22 cellular contexts compared by ENCODE assay signal in the genomic region with DNA sequence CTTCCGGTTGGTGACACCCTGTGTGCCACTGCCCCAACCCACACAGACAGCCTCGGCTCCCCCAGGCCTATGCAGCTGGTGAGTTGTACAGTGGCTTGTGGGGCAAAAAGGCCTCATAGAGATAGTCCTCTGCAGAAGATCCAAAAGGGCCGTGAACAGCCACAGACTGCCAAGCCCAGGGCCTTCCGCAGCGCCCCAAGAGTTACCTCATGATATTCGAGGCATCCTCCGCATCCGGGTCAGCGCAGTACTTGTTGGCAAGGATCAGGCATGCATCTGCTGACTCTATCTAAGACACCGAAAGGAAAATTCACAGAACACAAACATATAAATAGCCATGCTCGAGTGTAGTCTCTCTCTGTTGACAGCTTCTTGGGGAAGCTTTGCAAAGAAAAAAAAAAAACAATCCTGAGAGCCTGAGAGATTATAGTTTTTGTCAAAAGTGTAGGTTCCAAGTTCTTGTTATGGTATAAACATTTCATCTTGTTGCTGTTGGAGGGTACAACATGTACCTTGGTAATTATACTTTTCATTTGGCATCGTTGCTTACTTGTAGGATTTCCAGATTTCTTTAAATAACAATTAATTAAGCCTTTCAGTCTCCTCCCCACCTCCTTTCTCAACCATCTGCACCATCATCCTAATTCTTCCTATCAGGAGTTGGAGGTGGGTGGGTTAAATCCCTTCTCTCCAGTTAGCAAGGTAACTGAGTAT.
DNase-seq lines count a peak whose midpoint lies in the region; ATAC-seq and TF ChIP-seq lines count a peak whose summit lies in the region.
"Had no signal": no experiment of that assay in that cellular context is flagged by ENCODE, and none has a peak within 500 bp of the region (broad histone marks: within the 10 kb centered on the region; RNA-seq: fewer than 3 reads in every experiment).

No MANE protein-coding gene starts in this region.

- TF ChIP-seq CTCF in esophagus muscularis mucosa (IDR thresholded peaks at IDR 0.05) (no peak), heart right ventricle (IDR thresholded peaks at IDR 0.05) (no peak), prostate gland (IDR thresholded peaks at IDR 0.05) (no peak), uterus (IDR thresholded peaks at IDR 0.05) (no peak)

- H3K36me3 ChIP-seq in esophagus muscularis mucosa, result peaks cover 0 to 9% (median 4%) of the 10 kb centered on the region in 4 donors
- no peaks in the 10 kb centered on the region for H3K36me3 ChIP-seq in heart right ventricle
- no peaks in the 10 kb centered on the region for H3K36me3 ChIP-seq in prostate gland
- no peaks in the 10 kb centered on the region for H3K36me3 ChIP-seq in uterus

- no peaks in the 10 kb centered on the region for H3K9me3 ChIP-seq in esophagus muscularis mucosa
- no peaks in the 10 kb centered on the region for H3K9me3 ChIP-seq in heart right ventricle
- H3K9me3 ChIP-seq in prostate gland, result no peaks in the 10 kb centered on the region
- H3K9me3 ChIP-seq in uterus, result no peaks in the 10 kb centered on the region

- H3K27me3 Mint-ChIP-seq in activated CD4-positive, alpha-beta T cell treated with anti-CD3 and anti-CD28 coated beads, Interleukin-2, amount 10 ng/mL, durations not matched to agents 7 days and 5 days, result no peaks in the 10 kb centered on the region
- H3K27me3 Mint-ChIP-seq: activated naive CD4-positive, alpha-beta T cell treated with anti-CD3 and anti-CD28 coated beads, Interleukin-2, amount 10 ng/mL, durations not matched to agents 7 days and 5 days; CD4-positive, CD25-positive, alpha-beta regulatory T cell; naive thymus-derived CD8-positive, alpha-beta T cell had no signal

- no peak overlapping the region for H3K4me3 ChIP-seq in esophagus muscularis mucosa
- no peak overlapping the region for H3K4me3 ChIP-seq in heart right ventricle
- H3K4me3 ChIP-seq in prostate gland, result no peak overlapping the region
- H3K4me3 ChIP-seq in uterus, result no peak overlapping the region
- H3K4me3 ChIP-seq: coronary artery had no signal

- peak; percentile 53 to 85 (median 75) for ATAC-seq in heart right ventricle
- ATAC-seq: left colon; naive thymus-derived CD8-positive, alpha-beta T cell had no signal

- no peaks in the 10 kb centered on the region for H3K4me1 Mint-ChIP-seq in activated CD4-positive, alpha-beta T cell treated with anti-CD3 and anti-CD28 coated beads, Interleukin-2, amount 10 ng/mL, durations not matched to agents 7 days and 5 days
- H3K4me1 Mint-ChIP-seq: activated naive CD4-positive, alpha-beta T cell treated with anti-CD3 and anti-CD28 coated beads, Interleukin-2, amount 10 ng/mL, durations not matched to agents 7 days and 5 days; CD4-positive, CD25-positive, alpha-beta regulatory T cell; naive thymus-derived CD8-positive, alpha-beta T cell had no signal

- intact Hi-C loops in esophagus muscularis mucosa (cut with DNase I), result no loop called here
- intact Hi-C loops in heart right ventricle (cut with DNase I), result no loop called here
- intact Hi-C loops in prostate gland (cut with DNase I), result no loop called here
- intact Hi-C loops in uterus (cut with DNase I; ENCODE audit: low total_unique reads), result no loop called here

- CTCF ChIA-PET in activated CD4-positive, alpha-beta T cell treated with anti-CD3 and anti-CD28 coated beads, Interleukin-2, amount 10 ng/mL, durations not matched to agents 7 days and 5 days (lab: Charles Lee), result no interaction called here

- peak overlapping the region; percentile 79 to 81 (median 80) for H3K27ac ChIP-seq in esophagus muscularis mucosa (replicated peaks in 1 of 4)
- peak overlapping the region in 2 of 10 donors; percentile 12 to 52 for H3K27ac ChIP-seq in heart right ventricle
- H3K27ac ChIP-seq in prostate gland, result peak overlapping the region; percentile 8 to 43
- H3K27ac ChIP-seq in uterus, result peak overlapping the region; percentile 64 to 67

- H3K4me1 ChIP-seq in esophagus muscularis mucosa, result peaks cover 6 to 62% (median 57%) of the 10 kb centered on the region in 4 donors
- H3K4me1 ChIP-seq in heart right ventricle, result peaks cover 0 to 16% (median 7%) of the 10 kb centered on the region in 9 donors
- H3K4me1 ChIP-seq in prostate gland (replicated peaks), result no peaks in the 10 kb centered on the region
- H3K4me1 ChIP-seq in uterus, result peaks cover 0 to 10% of the 10 kb centered on the region in 2 donors

- POLR2A ChIA-PET in activated CD4-positive, alpha-beta T cell treated with anti-CD3 and anti-CD28 coated beads, Interleukin-2, amount 10 ng/mL, durations not matched to agents 7 days and 5 days (lab: Charles Lee), result no interaction called here

- 37% methylated on average over 9 of the region's 12 CpGs for WGBS in esophagus muscularis mucosa
- 42 to 44% methylated on average over 12 of the region's 12 CpGs for WGBS in heart right ventricle, 2 donors
- WGBS in prostate gland, result 68% methylated on average over 12 of the region's 12 CpGs

- TF ChIP-seq EP300 in esophagus muscularis mucosa (IDR thresholded peaks at IDR 0.05), result peak; percentile 52

- no peaks in the 10 kb centered on the region for H3K36me3 Mint-ChIP-seq in activated CD4-positive, alpha-beta T cell treated with anti-CD3 and anti-CD28 coated beads, Interleukin-2, amount 10 ng/mL, durations not matched to agents 7 days and 5 days (ENCODE audit: low read depth)
- H3K36me3 Mint-ChIP-seq: activated naive CD4-positive, alpha-beta T cell treated with anti-CD3 and anti-CD28 coated beads, Interleukin-2, amount 10 ng/mL, durations not matched to agents 7 days and 5 days; CD4-positive, CD25-positive, alpha-beta regulatory T cell; naive thymus-derived CD8-positive, alpha-beta T cell had no signal

- DNase-seq in esophagus muscularis mucosa (ENCODE audit: extremely low spot score) (no peak), heart right ventricle (peak; percentile 22 to 32), prostate gland (ENCODE audit: low spot score) (no peak), uterus (peak; percentile 71), RPMI8226 (no peak), NCI-H510A (lab: John Stamatoyannopoulos, UW) (no peak)
- DNase-seq in activated CD4-positive, alpha-beta T cell treated with anti-CD3 and anti-CD28 coated beads, Interleukin-2, amount 10 ng/mL, durations not matched to agents 7 days and 5 days, result no peak
- DNase-seq: activated CD4-positive, alpha-beta T cell treated with anti-CD3 and anti-CD28 coated beads for 4 hours; activated naive CD4-positive, alpha-beta T cell treated with anti-CD3 and anti-CD28 coated beads, Interleukin-2, amount 10 ng/mL, durations not matched to agents 7 days and 5 days; amniotic stem cell; CD4-positive, CD25-positive, alpha-beta regulatory T cell; EL; endodermal cell; HCEC 1CT; Kasumi-1; mesendoderm; naive thymus-derived CD8-positive, alpha-beta T cell; NCI-H1694 treated with DMSO at 0.1 percent for 48 hours; NCI-H69; stimulated activated CD4-positive, alpha-beta T cell treated with anti-CD3 and anti-CD28 coated beads, Interleukin-15, amount 100 ng/mL, for 24 hours had no signal

- H3K27ac Mint-ChIP-seq in activated CD4-positive, alpha-beta T cell treated with anti-CD3 and anti-CD28 coated beads, Interleukin-2, amount 10 ng/mL, durations not matched to agents 7 days and 5 days, result no peak overlapping the region
- H3K27ac Mint-ChIP-seq: activated naive CD4-positive, alpha-beta T cell treated with anti-CD3 and anti-CD28 coated beads, Interleukin-2, amount 10 ng/mL, durations not matched to agents 7 days and 5 days; CD4-positive, CD25-positive, alpha-beta regulatory T cell; endodermal cell; naive thymus-derived CD8-positive, alpha-beta T cell had no signal

- H3K9me3 Mint-ChIP-seq in activated CD4-positive, alpha-beta T cell treated with anti-CD3 and anti-CD28 coated beads, Interleukin-2, amount 10 ng/mL, durations not matched to agents 7 days and 5 days, result no peaks in the 10 kb centered on the region
- H3K9me3 Mint-ChIP-seq: activated naive CD4-positive, alpha-beta T cell treated with anti-CD3 and anti-CD28 coated beads, Interleukin-2, amount 10 ng/mL, durations not matched to agents 7 days and 5 days; CD4-positive, CD25-positive, alpha-beta regulatory T cell; endodermal cell; naive thymus-derived CD8-positive, alpha-beta T cell had no signal

- no peak overlapping the region for H3K4me3 Mint-ChIP-seq in activated CD4-positive, alpha-beta T cell treated with anti-CD3 and anti-CD28 coated beads, Interleukin-2, amount 10 ng/mL, durations not matched to agents 7 days and 5 days
- H3K4me3 Mint-ChIP-seq: activated naive CD4-positive, alpha-beta T cell treated with anti-CD3 and anti-CD28 coated beads, Interleukin-2, amount 10 ng/mL, durations not matched to agents 7 days and 5 days; CD4-positive, CD25-positive, alpha-beta regulatory T cell; endodermal cell; naive thymus-derived CD8-positive, alpha-beta T cell had no signal

- TF ChIP-seq POLR2A in esophagus muscularis mucosa (IDR thresholded peaks at IDR 0.05; ENCODE audit: low read depth) (no peak), prostate gland (IDR thresholded peaks at IDR 0.05) (no peak), uterus (IDR thresholded peaks at IDR 0.05) (no peak)

- H3K27me3 ChIP-seq in esophagus muscularis mucosa, result no peaks in the 10 kb centered on the region
- peaks cover 0 to 3% (median 0%) of the 10 kb centered on the region in 7 donors for H3K27me3 ChIP-seq in heart right ventricle
- H3K27me3 ChIP-seq in prostate gland (replicated peaks; ENCODE audit: insufficient read depth), result no peaks in the 10 kb centered on the region
- no peaks in the 10 kb centered on the region for H3K27me3 ChIP-seq in uterus

Comparison
In these comparisons a context has a peak if more than half of its experiments do, and no peak if none do; other contexts are left out.
1. DNase-seq: peak in heart right ventricle (2 of 2) and uterus (2 of 2); none in esophagus muscularis mucosa (single experiment), prostate gland (single experiment), RPMI8226 (single experiment), activated CD4-positive, alpha-beta T cell treated with anti-CD3 and anti-CD28 coated beads, Interleukin-2, amount 10 ng/mL, durations not matched to agents 7 days and 5 days (single experiment) and NCI-H510A (single experiment).